Comparison of ENCODE assay signal across 8 cellular contexts in the genomic region with DNA sequence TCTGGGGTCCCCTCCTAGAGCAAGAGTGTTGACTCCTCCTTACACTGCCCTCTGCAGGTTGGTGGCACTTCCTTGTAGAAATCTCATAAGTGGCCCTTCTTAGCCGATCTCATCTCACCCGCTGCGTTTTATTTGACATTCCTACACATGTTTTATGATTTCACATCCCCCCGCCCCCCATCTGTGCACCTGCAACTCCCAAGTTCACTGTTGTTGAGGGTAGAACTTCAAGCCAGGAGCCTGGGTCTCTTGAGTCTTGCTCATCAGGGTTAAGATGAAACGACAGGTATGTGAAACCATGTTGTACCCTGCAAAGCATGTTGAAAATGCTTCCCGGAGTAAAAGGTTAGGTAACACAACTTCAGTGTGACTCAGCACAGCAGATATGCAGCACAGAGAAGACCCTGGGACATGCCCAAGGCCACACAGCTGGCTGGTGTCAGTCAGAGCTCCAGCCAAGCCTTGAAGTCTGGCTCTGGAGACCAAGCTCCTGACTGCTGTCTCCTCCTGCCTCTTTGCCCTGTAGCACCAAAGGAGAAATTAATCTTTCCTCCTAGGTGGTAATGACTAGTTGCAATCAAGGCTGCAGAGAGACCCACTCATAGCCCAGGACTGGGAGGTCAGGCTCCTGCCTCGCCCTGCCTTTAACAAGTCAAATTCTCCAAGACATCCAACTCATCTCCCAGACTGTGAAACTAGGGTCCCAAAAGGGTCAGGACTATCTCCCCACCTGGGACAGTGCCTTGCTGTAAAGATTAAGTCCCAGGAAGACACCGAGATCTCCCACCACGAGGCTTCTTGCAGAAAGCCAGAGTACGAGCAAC.
DNase-seq lines count a peak whose midpoint lies in the region; ATAC-seq, FAIRE-seq and TF ChIP-seq lines count a peak whose summit lies in the region.

No MANE protein-coding gene starts in this region.

- ATAC-seq in activated CD8-positive, alpha-beta memory T cell treated with anti-CD3 and anti-CD28 coated beads, Interleukin-2, amount 10 ng/mL, durations not matched to agents 7 days and 5 days, result peak; percentile 60
- peak; percentile 60 for ATAC-seq in left ventricle myocardium superior
- ATAC-seq in GM18502 (IDR thresholded peaks at IDR 0.05; ENCODE audit: poor library complexity, unreplicated experiment), result no peak
- no peak for ATAC-seq in GM18867 (IDR thresholded peaks at IDR 0.05; ENCODE audit: unreplicated experiment)

- H3K27ac ChIP-seq in KMS-11 (no peak overlapping the region), small intestine (ENCODE audit: low read depth in 1 of 2, low read length in 1 of 2) (peak overlapping the region in 1 of 2 donors; percentile 6)

- H3K36me3 ChIP-seq in KMS-11 (ENCODE audit: insufficient read depth), result no peaks in the 10 kb centered on the region
- no peaks in the 10 kb centered on the region for H3K36me3 ChIP-seq in small intestine (ENCODE audit: control insufficient read depth in 2 of 2, insufficient read depth in 2 of 2, low read length in 2 of 2)

- 47 to 55% (median 52%) methylated on average over 10 of the region's 10 CpGs for WGBS in small intestine, 3 donors

- H2AFZ ChIP-seq in KMS-11 (ENCODE audit: low read depth), result no peak overlapping the region

- CTCF ChIA-PET in activated CD8-positive, alpha-beta memory T cell treated with anti-CD3 and anti-CD28 coated beads, Interleukin-2, amount 10 ng/mL, durations not matched to agents 7 days and 5 days (lab: Charles Lee), result interaction anchor here (1.1 to 1.7 kb wide), 2 partner anchors 22 to 47 kb away, joined by 3 to 4 read pairs; no protein-coding TSS in a partner anchor

- H3K9ac ChIP-seq in KMS-11, result no peak overlapping the region

- H3K27me3 ChIP-seq in KMS-11 (ENCODE audit: insufficient read depth, low read depth) (no peaks in the 10 kb centered on the region), small intestine (ENCODE audit: control insufficient read depth in 2 of 2, insufficient read depth in 2 of 2, low read length in 2 of 2) (no peaks in the 10 kb centered on the region)

- H3K4me3 Mint-ChIP-seq in activated CD8-positive, alpha-beta memory T cell treated with anti-CD3 and anti-CD28 coated beads, Interleukin-2, amount 10 ng/mL, durations not matched to agents 7 days and 5 days, result no peak overlapping the region

- H3K9me3 ChIP-seq in small intestine (ENCODE audit: control insufficient read depth, low read depth), result no peaks in the 10 kb centered on the region

- H3K79me2 ChIP-seq in KMS-11 (ENCODE audit: insufficient read depth, low read depth), result no peaks in the 10 kb centered on the region

- H3K4me2 ChIP-seq in KMS-11, result no peak overlapping the region

- no peaks in the 10 kb centered on the region for H3K36me3 Mint-ChIP-seq in activated CD8-positive, alpha-beta memory T cell treated with anti-CD3 and anti-CD28 coated beads, Interleukin-2, amount 10 ng/mL, durations not matched to agents 7 days and 5 days

- 0 out of 2 replicates have a peak, but pooled peaks have one; percentile 31 for TF ChIP-seq CTCF in KMS-11 (conservative IDR thresholded peaks at IDR 0.05; ENCODE audit: low read depth, low read length)

- no peak for FAIRE-seq in small intestine (lab: Jason Lieb, UNC)

- H3K4me3 ChIP-seq in KMS-11 (IDR thresholded peaks at IDR 0.05; ENCODE audit: insufficient read depth, low read depth, low read length) (no peak overlapping the region), small intestine (ENCODE audit: low read depth in 1 of 2, low read length in 2 of 2) (no peak overlapping the region)

- no peaks in the 10 kb centered on the region for H4K20me1 ChIP-seq in KMS-11 (ENCODE audit: insufficient read depth)

- H3K27me3 Mint-ChIP-seq in activated CD8-positive, alpha-beta memory T cell treated with anti-CD3 and anti-CD28 coated beads, Interleukin-2, amount 10 ng/mL, durations not matched to agents 7 days and 5 days, result no peaks in the 10 kb centered on the region

- no peak overlapping the region for H3K27ac Mint-ChIP-seq in activated CD8-positive, alpha-beta memory T cell treated with anti-CD3 and anti-CD28 coated beads, Interleukin-2, amount 10 ng/mL, durations not matched to agents 7 days and 5 days

- H3K9me3 Mint-ChIP-seq in activated CD8-positive, alpha-beta memory T cell treated with anti-CD3 and anti-CD28 coated beads, Interleukin-2, amount 10 ng/mL, durations not matched to agents 7 days and 5 days (ENCODE audit: low read depth), result no peaks in the 10 kb centered on the region

- peak; percentile 57 for DNase-seq in ELR (ENCODE audit: low read depth)
- peak; percentile 48 for DNase-seq in activated CD8-positive, alpha-beta memory T cell treated with anti-CD3 and anti-CD28 coated beads, Interleukin-2, amount 10 ng/mL, durations not matched to agents 7 days and 5 days
- no peak for DNase-seq in left ventricle myocardium superior
- DNase-seq in small intestine, result peak; percentile 56
- no peak for DNase-seq in GOT3 (lab: John Stamatoyannopoulos, UW)

- H3K4me1 ChIP-seq in KMS-11 (ENCODE audit: low read depth, poor library complexity, severe bottlenecking) (no peaks in the 10 kb centered on the region), small intestine (ENCODE audit: control insufficient read depth in 2 of 2, insufficient read depth in 1 of 2, low read depth in 1 of 2, low read length in 1 of 2) (peaks cover 0 to under 1% of the 10 kb centered on the region in 2 donors)

- no peaks in the 10 kb centered on the region for H3K4me1 Mint-ChIP-seq in activated CD8-positive, alpha-beta memory T cell treated with anti-CD3 and anti-CD28 coated beads, Interleukin-2, amount 10 ng/mL, durations not matched to agents 7 days and 5 days

- intact Hi-C loops in left ventricle myocardium superior (cut with micrococcal nuclease), result no loop called here

Comparison
In these comparisons a context has a peak if more than half of its experiments do, and no peak if none do; other contexts are left out.
1. DNase-seq: peak in ELR (single experiment), activated CD8-positive, alpha-beta memory T cell treated with anti-CD3 and anti-CD28 coated beads, Interleukin-2, amount 10 ng/mL, durations not matched to agents 7 days and 5 days (single experiment) and small intestine (single experiment); none in left ventricle myocardium superior (single experiment) and GOT3 (single experiment).
2. ATAC-seq: peak in activated CD8-positive, alpha-beta memory T cell treated with anti-CD3 and anti-CD28 coated beads, Interleukin-2, amount 10 ng/mL, durations not matched to agents 7 days and 5 days (single experiment) and left ventricle myocardium superior (single experiment); none in GM18502 (single experiment) and GM18867 (single experiment).